In genomic region chr18:58732471-58732870, GRCh38 we compare ENCODE assay signal across 1 cellular context.
TF ChIP-seq lines count a peak whose summit lies in the region.

No MANE protein-coding gene starts in this region.

TF ChIP-seq in HepG2, 621 proteins besides CTCF, POLR2A, EP300 and RAD21 (continued from another document):
- TF ChIP-seq, protein P1, sequence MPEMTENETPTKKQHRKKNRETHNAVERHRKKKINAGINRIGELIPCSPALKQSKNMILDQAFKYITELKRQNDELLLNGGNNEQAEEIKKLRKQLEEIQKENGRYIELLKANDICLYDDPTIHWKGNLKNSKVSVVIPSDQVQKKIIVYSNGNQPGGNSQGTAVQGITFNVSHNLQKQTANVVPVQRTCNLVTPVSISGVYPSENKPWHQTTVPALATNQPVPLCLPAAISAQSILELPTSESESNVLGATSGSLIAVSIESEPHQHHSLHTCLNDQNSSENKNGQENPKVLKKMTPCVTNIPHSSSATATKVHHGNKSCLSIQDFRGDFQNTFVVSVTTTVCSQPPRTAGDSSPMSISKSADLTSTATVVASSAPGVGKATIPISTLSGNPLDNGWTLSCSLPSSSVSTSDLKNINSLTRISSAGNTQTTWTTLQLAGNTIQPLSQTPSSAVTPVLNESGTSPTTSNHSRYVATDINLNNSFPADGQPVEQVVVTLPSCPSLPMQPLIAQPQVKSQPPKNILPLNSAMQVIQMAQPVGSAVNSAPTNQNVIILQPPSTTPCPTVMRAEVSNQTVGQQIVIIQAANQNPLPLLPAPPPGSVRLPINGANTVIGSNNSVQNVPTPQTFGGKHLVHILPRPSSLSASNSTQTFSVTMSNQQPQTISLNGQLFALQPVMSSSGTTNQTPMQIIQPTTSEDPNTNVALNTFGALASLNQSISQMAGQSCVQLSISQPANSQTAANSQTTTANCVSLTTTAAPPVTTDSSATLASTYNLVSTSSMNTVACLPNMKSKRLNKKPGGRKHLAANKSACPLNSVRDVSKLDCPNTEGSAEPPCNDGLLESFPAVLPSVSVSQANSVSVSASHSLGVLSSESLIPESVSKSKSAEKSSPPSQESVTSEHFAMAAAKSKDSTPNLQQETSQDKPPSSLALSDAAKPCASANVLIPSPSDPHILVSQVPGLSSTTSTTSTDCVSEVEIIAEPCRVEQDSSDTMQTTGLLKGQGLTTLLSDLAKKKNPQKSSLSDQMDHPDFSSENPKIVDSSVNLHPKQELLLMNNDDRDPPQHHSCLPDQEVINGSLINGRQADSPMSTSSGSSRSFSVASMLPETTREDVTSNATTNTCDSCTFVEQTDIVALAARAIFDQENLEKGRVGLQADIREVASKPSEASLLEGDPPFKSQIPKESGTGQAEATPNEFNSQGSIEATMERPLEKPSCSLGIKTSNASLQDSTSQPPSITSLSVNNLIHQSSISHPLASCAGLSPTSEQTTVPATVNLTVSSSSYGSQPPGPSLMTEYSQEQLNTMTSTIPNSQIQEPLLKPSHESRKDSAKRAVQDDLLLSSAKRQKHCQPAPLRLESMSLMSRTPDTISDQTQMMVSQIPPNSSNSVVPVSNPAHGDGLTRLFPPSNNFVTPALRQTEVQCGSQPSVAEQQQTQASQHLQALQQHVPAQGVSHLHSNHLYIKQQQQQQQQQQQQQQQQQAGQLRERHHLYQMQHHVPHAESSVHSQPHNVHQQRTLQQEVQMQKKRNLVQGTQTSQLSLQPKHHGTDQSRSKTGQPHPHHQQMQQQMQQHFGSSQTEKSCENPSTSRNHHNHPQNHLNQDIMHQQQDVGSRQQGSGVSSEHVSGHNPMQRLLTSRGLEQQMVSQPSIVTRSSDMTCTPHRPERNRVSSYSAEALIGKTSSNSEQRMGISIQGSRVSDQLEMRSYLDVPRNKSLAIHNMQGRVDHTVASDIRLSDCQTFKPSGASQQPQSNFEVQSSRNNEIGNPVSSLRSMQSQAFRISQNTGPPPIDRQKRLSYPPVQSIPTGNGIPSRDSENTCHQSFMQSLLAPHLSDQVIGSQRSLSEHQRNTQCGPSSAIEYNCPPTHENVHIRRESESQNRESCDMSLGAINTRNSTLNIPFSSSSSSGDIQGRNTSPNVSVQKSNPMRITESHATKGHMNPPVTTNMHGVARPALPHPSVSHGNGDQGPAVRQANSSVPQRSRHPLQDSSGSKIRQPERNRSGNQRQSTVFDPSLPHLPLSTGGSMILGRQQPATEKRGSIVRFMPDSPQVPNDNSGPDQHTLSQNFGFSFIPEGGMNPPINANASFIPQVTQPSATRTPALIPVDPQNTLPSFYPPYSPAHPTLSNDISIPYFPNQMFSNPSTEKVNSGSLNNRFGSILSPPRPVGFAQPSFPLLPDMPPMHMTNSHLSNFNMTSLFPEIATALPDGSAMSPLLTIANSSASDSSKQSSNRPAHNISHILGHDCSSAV (CRISPR knock-in tag; IDR thresholded peaks at IDR 0.05; ENCODE audit: borderline replicate concordance), result no peak
- TF ChIP-seq ZNF292 (CRISPR knock-in tag; IDR thresholded peaks at IDR 0.05; ENCODE audit: borderline replicate concordance, low read depth) (no peak), NR2F1 (CRISPR knock-in tag; IDR thresholded peaks at IDR 0.05) (no peak), ARID3A (IDR thresholded peaks at IDR 0.05; ENCODE audit: low read depth, low read length) (no peak)
